In the genomic region with DNA sequence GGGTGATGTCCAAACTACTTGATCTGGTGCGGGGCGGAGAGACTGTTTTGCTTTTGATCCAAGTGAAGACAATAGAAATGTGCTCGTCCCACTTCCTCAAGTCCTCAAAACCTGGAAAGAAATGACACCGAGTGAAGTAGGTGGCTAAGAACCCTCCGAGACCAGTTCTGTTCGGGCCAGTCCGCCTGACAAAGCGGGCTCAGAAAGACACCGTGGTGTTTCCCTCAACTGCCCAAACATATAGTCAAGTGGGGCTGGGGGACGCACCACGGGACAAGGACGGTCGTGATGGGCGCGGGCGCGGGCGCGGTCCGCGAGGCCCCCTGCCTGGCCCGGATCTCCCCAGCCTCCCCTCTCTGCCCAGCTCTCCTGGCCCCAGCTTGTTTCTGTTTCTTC, we compare ENCODE assay signal across 8 cellular contexts. TPM values are rescaled to one million over a fixed set of nuclear protein-coding genes. Genes with fewer than 3 reads are reported as not detected.
DNase-seq lines count a peak whose midpoint lies in the region; ATAC-seq and TF ChIP-seq lines count a peak whose summit lies in the region.

No MANE protein-coding gene starts in this region.

- H3K4me1 ChIP-seq in BE2C (0 out of 2 replicates have a peak, but pooled peaks cover 4% of the 10 kb centered on the region), GM23338 (ENCODE audit: insufficient read depth) (peaks cover 33% of the 10 kb centered on the region)

- no peak for DNase-seq in BE2C
- DNase-seq in GM23338 (ENCODE audit: low spot score), result peak; percentile 52
- no peak for DNase-seq in activated T-cell treated with anti-CD3 and anti-CD28 coated beads, Interleukin-2, amount 50 U/mL, for 24 hours
- DNase-seq in foreskin fibroblast, result peak in 1 of 2 donors; percentile 24
- DNase-seq in retinal pigment epithelial cell (ENCODE audit: low read depth), result no peak
- DNase-seq in iPS-NIHi7 (ENCODE audit: extremely low spot score), result no peak
- no peak for DNase-seq in OCI-M2 (lab: John Stamatoyannopoulos, UW; ENCODE audit: unreplicated experiment)

- H3K4me3 Mint-ChIP-seq in GM23338, result peak overlapping the region; percentile 94
- peak overlapping the region; percentile 95 for H3K4me3 Mint-ChIP-seq in activated T-cell treated with anti-CD3 and anti-CD28 coated beads, Interleukin-2, amount 50 U/mL, for 24 hours

- H4K20me1 ChIP-seq in GM23338 (replicated peaks; ENCODE audit: insufficient read depth), result no peaks in the 10 kb centered on the region

- peak; percentile 1 for ATAC-seq in GM23338
- ATAC-seq in HG02798 (IDR thresholded peaks at IDR 0.05; ENCODE audit: poor library complexity, unreplicated experiment), result no peak

- H3K4me3 ChIP-seq in BE2C (ENCODE audit: low read depth, low read length), result peak overlapping the region; percentile 69
- H3K4me3 ChIP-seq in GM23338, result peak overlapping the region; percentile 80
- peak overlapping the region; percentile 90 to 93 for H3K4me3 ChIP-seq in foreskin fibroblast (ENCODE audit: low read depth in 1 of 2, low read length in 2 of 2)
- peak overlapping the region; percentile 99 for H3K4me3 ChIP-seq in retinal pigment epithelial cell (ENCODE audit: low read length)

- H3K9me2 ChIP-seq in GM23338 (ENCODE audit: insufficient read depth), result no peaks in the 10 kb centered on the region

- no peaks in the 10 kb centered on the region for H3F3A ChIP-seq in GM23338 (replicated peaks; ENCODE audit: low read depth)

- H3K4me2 ChIP-seq in GM23338, result peak overlapping the region; percentile 77

- H3K79me2 ChIP-seq in GM23338 (replicated peaks; ENCODE audit: insufficient read depth), result peaks cover 17% of the 10 kb centered on the region

- peaks cover 31% of the 10 kb centered on the region for H3K36me3 Mint-ChIP-seq in GM23338 (ENCODE audit: low read depth)
- peaks cover 61% of the 10 kb centered on the region for H3K36me3 Mint-ChIP-seq in activated T-cell treated with anti-CD3 and anti-CD28 coated beads, Interleukin-2, amount 50 U/mL, for 24 hours (ENCODE audit: low read depth)

- H3K27me3 Mint-ChIP-seq in GM23338 (ENCODE audit: insufficient read depth, low read depth, poor library complexity), result peaks cover 9% of the 10 kb centered on the region
- no peaks in the 10 kb centered on the region for H3K27me3 Mint-ChIP-seq in activated T-cell treated with anti-CD3 and anti-CD28 coated beads, Interleukin-2, amount 50 U/mL, for 24 hours

- H3K4me1 Mint-ChIP-seq in GM23338, result peaks cover 43% of the 10 kb centered on the region
- H3K4me1 Mint-ChIP-seq in activated T-cell treated with anti-CD3 and anti-CD28 coated beads, Interleukin-2, amount 50 U/mL, for 24 hours (ENCODE audit: low read depth), result peaks cover 63% of the 10 kb centered on the region

- H3K9me3 ChIP-seq in BE2C, result no peaks in the 10 kb centered on the region

- H2AFZ ChIP-seq in GM23338, result peak overlapping the region; percentile 64

- H3K27ac Mint-ChIP-seq in GM23338, result no peak overlapping the region
- peak overlapping the region; percentile 98 for H3K27ac Mint-ChIP-seq in activated T-cell treated with anti-CD3 and anti-CD28 coated beads, Interleukin-2, amount 50 U/mL, for 24 hours

- H3K9me3 Mint-ChIP-seq in GM23338, result peaks cover 3% of the 10 kb centered on the region; the same call in 1 of the 3 replicates
- H3K9me3 Mint-ChIP-seq in activated T-cell treated with anti-CD3 and anti-CD28 coated beads, Interleukin-2, amount 50 U/mL, for 24 hours, result no peaks in the 10 kb centered on the region

- H3K36me3 ChIP-seq in BE2C (no peaks in the 10 kb centered on the region), GM23338 (ENCODE audit: insufficient read depth) (peaks cover 3% of the 10 kb centered on the region; the same call in 1 of the 2 replicates)

- TF ChIP-seq CTCF in BE2C (IDR thresholded peaks at IDR 0.05; ENCODE audit: low read depth, low read length) (no peak), GM23338 (conservative IDR thresholded peaks at IDR 0.05; ENCODE audit: low read depth in 2 of 2) (no peak), foreskin fibroblast (IDR thresholded peaks at IDR 0.05; ENCODE audit: low read depth, low read length) (no peak), retinal pigment epithelial cell (conservative IDR thresholded peaks at IDR 0.05; ENCODE audit: low read depth, low read length) (no peak)

- no peak overlapping the region for H3K27ac ChIP-seq in GM23338 (ENCODE audit: low read depth)

- H3K27me3 ChIP-seq in BE2C (no peaks in the 10 kb centered on the region), GM23338 (ENCODE audit: insufficient read depth) (peaks cover 16% of the 10 kb centered on the region)

TF ChIP-seq in GM23338, 12 proteins besides CTCF, POLR2A, EP300 and RAD21:
- TF ChIP-seq POLR2AphosphoS5 (IDR thresholded peaks at IDR 0.05; ENCODE audit: low read depth), result no peak
- TF ChIP-seq ZNF331 (CRISPR knock-in tag; IDR thresholded peaks at IDR 0.05; ENCODE audit: low read depth), result no peak
- no peak for TF ChIP-seq EZH2phosphoT487 (IDR thresholded peaks at IDR 0.05; ENCODE audit: unreplicated experiment)
- TF ChIP-seq NANOG (IDR thresholded peaks at IDR 0.05; ENCODE audit: borderline replicate concordance), result no peak
- TF ChIP-seq EZH2 (IDR thresholded peaks at IDR 0.05; ENCODE audit: low read depth, unreplicated experiment), result no peak
- TF ChIP-seq STAT1 (IDR thresholded peaks at IDR 0.05; ENCODE audit: unreplicated experiment), result no peak
- TF ChIP-seq ZNF114 (CRISPR knock-in tag; IDR thresholded peaks at IDR 0.05), result no peak
- no peak for TF ChIP-seq JUNB (IDR thresholded peaks at IDR 0.05; ENCODE audit: unreplicated experiment)
- no peak for TF ChIP-seq CREB1 (CRISPR knock-in tag; IDR thresholded peaks at IDR 0.05; ENCODE audit: low read depth)
TF ChIP-seq in GM23338: peak in this region for 0.

RNA-seq across cellular contexts. Expression of a gene that starts 1.6 kb away (rescaled TPM):
- polyA plus RNA-seq in BE2C (2012; ENCODE audit: insufficient read depth, insufficient read length, low read depth), result 42.2 TPM
- total RNA-seq in GM23338 (2014; rRNA removed; shearing (Covaris generic)), result 19.3 and 21.6 TPM in 2 replicates
- 11.6 and 11.7 TPM in 2 replicates for polyA plus RNA-seq in GM23338 (2016; fragmentation: Nextera tagmentation; extraction: Ambion mirVana)

RNA-seq across cellular contexts. Expression of a gene that starts 54.5 kb away (rescaled TPM):
- polyA plus RNA-seq in BE2C (2012; ENCODE audit: insufficient read depth, insufficient read length, low read depth), result 156 TPM
- 658 and 693 TPM in 2 replicates for total RNA-seq in GM23338 (2014; rRNA removed; shearing (Covaris generic))
- 996 and 999 TPM in 2 replicates for polyA plus RNA-seq in GM23338 (2016; fragmentation: Nextera tagmentation; extraction: Ambion mirVana)
